ENCODE assay signal across 8 cellular contexts in genomic region chr5:90408571-90409317, GRCh38. TPM values are rescaled to one million over a fixed set of nuclear protein-coding genes. Genes with fewer than 3 reads are reported as not detected.
DNase-seq lines count a peak whose midpoint lies in the region; ATAC-seq and TF ChIP-seq lines count a peak whose summit lies in the region.

No MANE protein-coding gene starts in this region.

- H3K36me3 Mint-ChIP-seq in activated naive CD4-positive, alpha-beta T cell treated with anti-CD3 and anti-CD28 coated beads for 36 hours (ENCODE audit: low read depth): peaks cover 18% of the 10 kb centered on the region

- H3K4me1 Mint-ChIP-seq in activated naive CD4-positive, alpha-beta T cell treated with anti-CD3 and anti-CD28 coated beads for 36 hours (ENCODE audit: low read depth): peaks cover 15% of the 10 kb centered on the region

- no peak overlapping the region for H2AFZ ChIP-seq in mesenchymal stem cell (ENCODE audit: low read depth, low read length)

- H3K4me3 ChIP-seq in astrocyte of the cerebellum (ENCODE audit: low read depth, low read length): peak overlapping the region; percentile 87
- peak overlapping the region; percentile 85 to 98 for H3K4me3 ChIP-seq in mesenchymal stem cell (ENCODE audit: insufficient read depth in 1 of 2, low read depth in 1 of 2, low read length in 2 of 2)

- peak overlapping the region; percentile 33 for H4K8ac ChIP-seq in mesenchymal stem cell (ENCODE audit: low read length)

- H3K4me3 Mint-ChIP-seq in activated naive CD4-positive, alpha-beta T cell treated with anti-CD3 and anti-CD28 coated beads for 36 hours: no peak overlapping the region

- no peak overlapping the region for H4K91ac ChIP-seq in mesenchymal stem cell (ENCODE audit: low read length)

- no peaks in the 10 kb centered on the region for H3K9me3 ChIP-seq in mesenchymal stem cell (ENCODE audit: control insufficient read depth, low read length)

- H2BK120ac ChIP-seq in mesenchymal stem cell (ENCODE audit: low read depth, low read length): no peak overlapping the region

- H3K9me3 Mint-ChIP-seq in activated naive CD4-positive, alpha-beta T cell treated with anti-CD3 and anti-CD28 coated beads for 36 hours: no peaks in the 10 kb centered on the region

- H2BK12ac ChIP-seq in mesenchymal stem cell (ENCODE audit: low read length in 2 of 2): no peak overlapping the region

- DNase-seq in activated gamma-delta T cell (lab: John Stamatoyannopoulos, UW) (peak; percentile 0), activated gamma-delta T cell treated with Interleukin-2 at 50 U/mL for 16 hours (no peak), astrocyte of the cerebellum (ENCODE audit: low read depth) (no peak), mesenchymal stem cell (no peak), T1000 (lab: John Stamatoyannopoulos, UW) (no peak), globus pallidus (ENCODE audit: low spot score) (no peak)
- no peak for DNase-seq in activated naive CD4-positive, alpha-beta T cell treated with anti-CD3 and anti-CD28 coated beads for 36 hours

- no peak for TF ChIP-seq CTCF in astrocyte of the cerebellum (IDR thresholded peaks at IDR 0.05; ENCODE audit: low read depth, low read length, missing control alignments)

- H3K27ac ChIP-seq in mesenchymal stem cell (ENCODE audit: low read length, poor library complexity, severe bottlenecking): peak overlapping the region; percentile 99

- H3K27me3 Mint-ChIP-seq in activated naive CD4-positive, alpha-beta T cell treated with anti-CD3 and anti-CD28 coated beads for 36 hours (ENCODE audit: low read depth): no peaks in the 10 kb centered on the region

- no peak overlapping the region for H2AK5ac ChIP-seq in mesenchymal stem cell (ENCODE audit: low read length, severe bottlenecking)

- no peak overlapping the region for H3K14ac ChIP-seq in mesenchymal stem cell (ENCODE audit: low read length in 2 of 2)

- intact Hi-C loops in activated naive CD4-positive, alpha-beta T cell treated with anti-CD3 and anti-CD28 coated beads for 36 hours (cut with micrococcal nuclease): loop anchor here (1.0 to 10.0 kb wide), 8 partner anchors 30 to 1906 kb away; partner anchors contain the start of genes LYSMD3, MBLAC2 and POLR3G

- peak overlapping the region; percentile 92 for H3K4me2 ChIP-seq in mesenchymal stem cell (ENCODE audit: low read length, poor library complexity, severe bottlenecking)

- peak overlapping the region; percentile 99 for H3K9ac ChIP-seq in mesenchymal stem cell (ENCODE audit: low read length)

- no peak overlapping the region for H3K18ac ChIP-seq in mesenchymal stem cell (ENCODE audit: low read depth in 1 of 2, low read length in 2 of 2)

- no peak overlapping the region for H3K4ac ChIP-seq in mesenchymal stem cell (ENCODE audit: low read depth in 1 of 2, low read length in 2 of 2)

- CTCF ChIA-PET in activated naive CD4-positive, alpha-beta T cell treated with anti-CD3 and anti-CD28 coated beads for 36 hours (lab: Charles Lee): interaction anchor here (0.8 kb wide), 1 partner anchor 66 kb away, joined by 3 read pairs; the partner anchor contains the start of genes MBLAC2 and POLR3G

- H3K23ac ChIP-seq in mesenchymal stem cell (ENCODE audit: low read length in 2 of 2): no peak overlapping the region

- no peaks in the 10 kb centered on the region for H3K4me1 ChIP-seq in mesenchymal stem cell (ENCODE audit: control insufficient read depth, insufficient read depth, low read depth, low read length)

- H3K27me3 ChIP-seq in mesenchymal stem cell (ENCODE audit: control insufficient read depth in 1 of 2, insufficient read depth in 1 of 2, low read length in 2 of 2): no peaks in the 10 kb centered on the region

- no peak overlapping the region for H2BK5ac ChIP-seq in mesenchymal stem cell (ENCODE audit: low read depth, low read length, poor library complexity, severe bottlenecking)

- no peak overlapping the region for H2BK15ac ChIP-seq in mesenchymal stem cell (ENCODE audit: low read depth, poor library complexity, severe bottlenecking)

- peaks cover 0 to 21% of the 10 kb centered on the region in 2 experiments for H3K36me3 ChIP-seq in mesenchymal stem cell (ENCODE audit: control insufficient read depth in 1 of 2, insufficient read depth in 2 of 2, low read depth in 1 of 2, low read length in 2 of 2)

- ATAC-seq in HG03520 (IDR thresholded peaks at IDR 0.05; ENCODE audit: unreplicated experiment): peak; percentile 0

- WGBS in mesenchymal stem cell: 18% methylated on average over 12 of the region's 14 CpGs

- in situ Hi-C loops in astrocyte of the cerebellum (cut with HindIII; ENCODE audit: low sequenced_read_pairs): no loop called here

- no peak overlapping the region for H3K27ac Mint-ChIP-seq in activated naive CD4-positive, alpha-beta T cell treated with anti-CD3 and anti-CD28 coated beads for 36 hours

- peaks cover 2% of the 10 kb centered on the region for H3K79me1 ChIP-seq in mesenchymal stem cell (replicated peaks; ENCODE audit: low read length, poor library complexity, severe bottlenecking)

RNA-seq across cellular contexts. Expression of gene CETN3, which starts 0.8 kb away (rescaled TPM):
- polyA plus RNA-seq in mesenchymal stem cell (2013, experiment 1 of 2): 13.4 TPM
- polyA plus RNA-seq in mesenchymal stem cell (2013, experiment 2 of 2): 15.6 TPM
- total RNA-seq in activated naive CD4-positive, alpha-beta T cell treated with anti-CD3 and anti-CD28 coated beads for 36 hours: 10 to 100 TPM; 41.9 to 45.3 TPM
